In the genomic region with DNA sequence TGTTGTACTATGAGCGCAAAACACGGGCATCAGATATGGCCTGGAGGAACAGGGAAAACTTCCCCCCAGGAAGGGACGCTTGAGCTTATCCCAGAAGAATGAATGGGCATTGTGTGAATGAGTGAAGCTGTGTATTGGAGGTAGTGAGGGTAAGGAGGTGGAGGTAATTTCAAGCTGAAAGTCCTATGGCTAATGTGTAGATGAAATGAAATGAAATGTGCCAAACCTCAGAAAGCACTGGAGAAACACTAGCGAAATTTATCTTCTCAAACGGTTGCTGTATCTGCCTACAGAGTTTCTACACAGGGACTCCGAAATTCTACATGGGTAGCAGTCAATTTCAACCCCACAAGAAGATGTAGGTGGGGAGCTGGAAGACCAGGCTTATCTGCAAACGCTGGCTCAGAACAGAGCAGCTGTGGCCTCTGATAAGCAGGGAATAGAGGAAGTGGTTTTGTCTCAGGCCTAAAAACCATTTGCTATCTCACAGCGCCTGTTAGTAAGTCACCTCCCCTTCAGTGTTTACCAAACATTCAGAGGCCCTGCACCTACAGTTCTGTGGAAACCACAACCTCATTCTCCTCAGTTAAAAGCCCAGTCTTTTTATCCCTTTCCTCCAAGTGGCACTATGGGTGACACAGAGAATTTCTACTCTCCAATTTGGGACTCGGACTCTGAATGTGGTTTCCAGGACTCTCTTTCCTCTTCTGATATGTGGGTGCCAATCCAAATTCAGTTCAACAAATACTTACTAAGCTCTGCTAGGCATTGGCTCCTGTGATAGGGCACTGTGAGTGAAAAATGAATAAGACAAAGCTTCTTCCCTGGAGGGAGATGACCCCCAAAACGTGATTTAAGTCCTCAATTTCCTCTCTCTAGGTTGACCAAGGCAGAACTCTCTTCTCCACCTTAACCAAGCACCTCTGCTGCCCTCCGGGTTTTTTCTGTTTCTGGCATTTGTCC, we compare ENCODE assay signal across 9 cellular contexts. TPM values are rescaled to one million over a fixed set of nuclear protein-coding genes. Genes with fewer than 3 reads are reported as not detected.
DNase-seq lines count a peak whose midpoint lies in the region; ATAC-seq and TF ChIP-seq lines count a peak whose summit lies in the region.
"Had no signal": no experiment of that assay in that cellular context is flagged by ENCODE, and none has a peak within 500 bp of the region (broad histone marks: within the 10 kb centered on the region; RNA-seq: fewer than 3 reads in every experiment).

No MANE protein-coding gene starts in this region.

- H3K9me3 Mint-ChIP-seq in activated T-cell treated with anti-CD3 and anti-CD28 coated beads, Interleukin-2, amount 50 U/mL, for 24 hours, result peaks cover 18% of the 10 kb centered on the region

- H3K36me3 Mint-ChIP-seq in activated T-cell treated with anti-CD3 and anti-CD28 coated beads, Interleukin-2, amount 50 U/mL, for 24 hours (ENCODE audit: low read depth), result peaks cover 17% of the 10 kb centered on the region

- DNase-seq in GM13977 (ENCODE audit: low spot score) (peak; percentile 72), Kasumi-1 (lab: John Stamatoyannopoulos, UW) (peak; percentile 97 to 98), mucosa of gallbladder (ENCODE audit: low spot score) (peak; percentile 52), EL (no peak), nucleus accumbens (lab: John Stamatoyannopoulos, UW) (no peak), NCI-H2196 treated with DMSO at 0.1 percent for 48 hours (lab: John Stamatoyannopoulos, UW; ENCODE audit: unreplicated experiment) (no peak)
- DNase-seq in activated T-cell treated with anti-CD3 and anti-CD28 coated beads, Interleukin-2, amount 50 U/mL, for 24 hours, result no peak

- H3K4me1 Mint-ChIP-seq in activated T-cell treated with anti-CD3 and anti-CD28 coated beads, Interleukin-2, amount 50 U/mL, for 24 hours (ENCODE audit: low read depth), result peaks cover 66% of the 10 kb centered on the region

- H3K27me3 Mint-ChIP-seq in activated T-cell treated with anti-CD3 and anti-CD28 coated beads, Interleukin-2, amount 50 U/mL, for 24 hours, result no peaks in the 10 kb centered on the region

- no peak for TF ChIP-seq CTCF in GM13977 (IDR thresholded peaks at IDR 0.05; ENCODE audit: extremely low read depth, insufficient read depth, missing control alignments)

- in situ Hi-C loops in GM13977 (cut with MboI; ENCODE audit: low pct_unique_long_range_greater_than_20kb, low sequenced_read_pairs, unreplicated experiment), result loop anchor here (25.0 kb wide), 1 partner anchor 103 kb away; no protein-coding TSS in a partner anchor

- H3K27ac Mint-ChIP-seq in activated T-cell treated with anti-CD3 and anti-CD28 coated beads, Interleukin-2, amount 50 U/mL, for 24 hours, result peak overlapping the region; percentile 93

- peak; percentile 93 for ATAC-seq in GM21717 (IDR thresholded peaks at IDR 0.05; ENCODE audit: unreplicated experiment)

- peak overlapping the region; percentile 51 for H3K4me3 Mint-ChIP-seq in activated T-cell treated with anti-CD3 and anti-CD28 coated beads, Interleukin-2, amount 50 U/mL, for 24 hours

RNA-seq across cellular contexts. Expression of a gene that starts 17.1 kb away (rescaled TPM):
- 2.2 TPM for total RNA-seq in mucosa of gallbladder
- total RNA-seq: lung microvascular endothelial cell had no signal

RNA-seq across cellular contexts. Expression of a gene that starts 39.1 kb away (rescaled TPM):
- total RNA-seq in mucosa of gallbladder, result 11.9 TPM
- total RNA-seq: lung microvascular endothelial cell had no signal

Comparison
In these comparisons a context has a peak if more than half of its experiments do, and no peak if none do; other contexts are left out.
1. DNase-seq: peak in GM13977 (single experiment), Kasumi-1 (2 of 2) and mucosa of gallbladder (single experiment); none in activated T-cell treated with anti-CD3 and anti-CD28 coated beads, Interleukin-2, amount 50 U/mL, for 24 hours (single experiment), EL (single experiment), nucleus accumbens (0 of 56) and NCI-H2196 treated with DMSO at 0.1 percent for 48 hours (single experiment).